Comparison of ENCODE assay signal across 8 cellular contexts in the genomic region with DNA sequence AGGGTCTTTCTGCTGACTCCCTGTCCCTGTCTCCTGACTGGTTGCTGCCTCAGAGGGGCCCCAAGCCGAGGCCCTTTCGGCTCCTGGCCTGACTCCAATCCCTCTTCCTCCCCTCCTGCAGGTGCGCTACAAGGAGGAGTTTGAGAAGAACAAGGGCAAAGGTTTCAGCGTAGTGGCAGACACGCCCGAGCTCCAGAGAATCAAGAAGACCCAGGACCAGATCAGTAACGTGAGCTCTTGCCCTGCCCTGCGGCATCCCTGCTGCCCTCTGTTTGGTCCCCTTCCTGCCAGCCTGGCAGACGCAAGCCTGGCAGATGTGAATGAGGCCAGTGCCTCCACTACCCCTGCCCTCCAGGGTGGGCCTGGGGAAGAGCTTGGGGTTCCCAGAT. TPM values are rescaled to one million over a fixed set of nuclear protein-coding genes. Genes with fewer than 3 reads are reported as not detected.
DNase-seq lines count a peak whose midpoint lies in the region; ATAC-seq and TF ChIP-seq lines count a peak whose summit lies in the region.

No MANE protein-coding gene starts in this region.

- CTCF ChIA-PET in CD8-positive, alpha-beta T cell (lab: Charles Lee), result interaction anchor here (0.8 to 2.5 kb wide), 11 partner anchors 9 to 277 kb away, joined by 3 to 8 read pairs (median 4); partner anchors contain the start of gene LASP1NB

- intact Hi-C loops in CD8-positive, alpha-beta T cell (cut with DNase I, micrococcal nuclease), result loop anchor here (1.0 to 10.0 kb wide), 6 partner anchors 13 to 507 kb away; partner anchors contain the start of genes FBXL20 (in 1 of the 2), PSMB3 (in 1 of the 2) and RPL23 (in 1 of the 2)

- H3K9me2 ChIP-seq in SU-DHL-6 (replicated peaks; ENCODE audit: insufficient read depth, low read length), result no peaks in the 10 kb centered on the region

- H3K4me1 ChIP-seq in CD8-positive, alpha-beta T cell (ENCODE audit: insufficient read depth, low read length), result peaks cover 82% of the 10 kb centered on the region
- H3K4me1 ChIP-seq in lung (ENCODE audit: control insufficient read depth in 2 of 2, insufficient read depth in 2 of 2, low read length in 2 of 2), result peaks cover 9 to 57% of the 10 kb centered on the region in 2 donors

- H3K4me2 ChIP-seq in SU-DHL-6 (ENCODE audit: low read depth, low read length, poor library complexity, severe bottlenecking), result peak overlapping the region; percentile 61

- peak overlapping the region; percentile 56 for H3K27ac ChIP-seq in CD8-positive, alpha-beta T cell (ENCODE audit: low read depth, low read length)
- peak overlapping the region; percentile 91 for H3K27ac ChIP-seq in SU-DHL-6 (ENCODE audit: low read depth, low read length)
- H3K27ac ChIP-seq in lung (ENCODE audit: low read depth in 1 of 2, low read length in 1 of 2), result peak overlapping the region; percentile 49 to 55

- H2AFZ ChIP-seq in SU-DHL-6 (ENCODE audit: low read depth, low read length, severe bottlenecking), result peak overlapping the region; percentile 12

- POLR2A ChIA-PET in CD8-positive, alpha-beta T cell (lab: Charles Lee), result interaction anchor here (0.5 to 4.0 kb wide), 10 partner anchors 9 to 45 kb away, joined by 3 to 38 read pairs (median 4); partner anchors contain the start of genes LASP1, LASP1NB and RPL23

- peaks cover 5% of the 10 kb centered on the region; the same call in 1 of the 2 replicates for H3K79me2 ChIP-seq in SU-DHL-6 (ENCODE audit: insufficient read depth, low read length)

- peak overlapping the region; percentile 66 for H3K9ac ChIP-seq in SU-DHL-6 (ENCODE audit: low read length)

- H3K4me3 ChIP-seq in CD8-positive, alpha-beta T cell (ENCODE audit: low read depth, low read length), result peak overlapping the region; percentile 49
- H3K4me3 ChIP-seq in SU-DHL-6 (ENCODE audit: insufficient read depth, low read length, poor library complexity, severe bottlenecking), result peak overlapping the region; percentile 31
- H3K4me3 ChIP-seq in lung, result no peak overlapping the region

- H3K36me3 Mint-ChIP-seq in CD8-positive, alpha-beta T cell, result peaks cover 52% of the 10 kb centered on the region

- H3K36me3 ChIP-seq in CD8-positive, alpha-beta T cell (ENCODE audit: insufficient read depth, low read length), result peaks cover 12% of the 10 kb centered on the region
- H3K36me3 ChIP-seq in SU-DHL-6 (ENCODE audit: low read length) (no peaks in the 10 kb centered on the region), lung (ENCODE audit: control insufficient read depth in 2 of 2, insufficient read depth in 2 of 2, low read length in 2 of 2) (peaks cover 0 to 52% of the 10 kb centered on the region in 2 donors)

- peak overlapping the region; percentile 95 for H3K27ac Mint-ChIP-seq in CD8-positive, alpha-beta T cell

- WGBS in lung, 2 donors, result 7 to 35% methylated on average over 9 of the region's 9 CpGs

- ATAC-seq in CD8-positive, alpha-beta T cell, result peak; percentile 10
- ATAC-seq in GM21717 (IDR thresholded peaks at IDR 0.05; ENCODE audit: unreplicated experiment) (peak; percentile 8), lung (ENCODE audit: insufficient read depth, low FRiP score) (no peak)

- H3K4me1 Mint-ChIP-seq in CD8-positive, alpha-beta T cell (ENCODE audit: low read depth), result peaks cover 74% of the 10 kb centered on the region

- no peaks in the 10 kb centered on the region for H3K27me3 Mint-ChIP-seq in CD8-positive, alpha-beta T cell (ENCODE audit: low read depth)

- peak in 1 of 7 experiments; percentile 24 for DNase-seq in CD8-positive, alpha-beta T cell
- DNase-seq in lung (ENCODE audit: low spot score), result no peak
- no peak for DNase-seq in NCI-H2107 (lab: John Stamatoyannopoulos, UW)
- DNase-seq in kidney tubule cell (ENCODE audit: low spot score), result no peak
- no peak for DNase-seq in dedifferentiated amniotic fluid mesenchymal stem cell (ENCODE audit: extremely low spot score)
- DNase-seq in NOMO-1 treated with dmso at 0.1 percent for 144 hours (lab: John Stamatoyannopoulos, UW; ENCODE audit: unreplicated experiment), result no peak

- no peak for TF ChIP-seq CTCF in CD8-positive, alpha-beta T cell (IDR thresholded peaks at IDR 0.05)
- TF ChIP-seq CTCF in SU-DHL-6 (IDR thresholded peaks at IDR 0.05; ENCODE audit: insufficient read depth, low read length, poor library complexity, severe bottlenecking) (no peak), lung (IDR thresholded peaks at IDR 0.05; ENCODE audit: control extremely low read depth, extremely low read depth) (no peak)

- H3K27me3 ChIP-seq in CD8-positive, alpha-beta T cell (ENCODE audit: insufficient read depth, low read length), result no peaks in the 10 kb centered on the region
- H3K27me3 ChIP-seq in SU-DHL-6 (ENCODE audit: low read length), result no peaks in the 10 kb centered on the region
- no peaks in the 10 kb centered on the region for H3K27me3 ChIP-seq in lung (ENCODE audit: control insufficient read depth, insufficient read depth)

- no peaks in the 10 kb centered on the region for H3K9me3 Mint-ChIP-seq in CD8-positive, alpha-beta T cell

- H3F3A ChIP-seq in SU-DHL-6 (ENCODE audit: insufficient read depth), result peaks cover 8% of the 10 kb centered on the region; the same call in 1 of the 2 replicates

- peak overlapping the region; percentile 77 for H3K4me3 Mint-ChIP-seq in CD8-positive, alpha-beta T cell

- no peaks in the 10 kb centered on the region for H3K9me3 ChIP-seq in CD8-positive, alpha-beta T cell (ENCODE audit: low read length)
- H3K9me3 ChIP-seq in SU-DHL-6 (ENCODE audit: insufficient read depth, low read length) (no peaks in the 10 kb centered on the region), lung (ENCODE audit: control insufficient read depth in 2 of 2, insufficient read depth in 1 of 2, low read length in 1 of 2) (no peaks in the 10 kb centered on the region)

- H4K20me1 ChIP-seq in SU-DHL-6 (ENCODE audit: low read depth, low read length), result no peaks in the 10 kb centered on the region

RNA-seq across cellular contexts. Expression of gene LASP1, which starts 28.4 kb away (rescaled TPM):
- total RNA-seq in CD8-positive, alpha-beta T cell, result 10 to 100 TPM; 51.6 to 57.1 TPM
- 100 to 1,000 TPM in 1 of 2 donors, 10 to 100 TPM in 1; 78.8 to 140 TPM for total RNA-seq in lung
- polyA plus RNA-seq in lung, result 10 to 100 TPM; 65.5 to 85.1 TPM

RNA-seq across cellular contexts. Expression of gene RPL23, which starts 44.8 kb away (rescaled TPM):
- total RNA-seq in CD8-positive, alpha-beta T cell, result 1,000 to 10,000 TPM; 2,036 to 2,052 TPM
- 1,000 to 10,000 TPM in 1 of 2 donors, 100 to 1,000 TPM in 1; 989 to 1,269 TPM for total RNA-seq in lung
- polyA plus RNA-seq in lung, result 1,000 to 10,000 TPM; 2,276 to 4,467 TPM
